ENCODE assay signal across 10 cellular contexts in the genomic region with DNA sequence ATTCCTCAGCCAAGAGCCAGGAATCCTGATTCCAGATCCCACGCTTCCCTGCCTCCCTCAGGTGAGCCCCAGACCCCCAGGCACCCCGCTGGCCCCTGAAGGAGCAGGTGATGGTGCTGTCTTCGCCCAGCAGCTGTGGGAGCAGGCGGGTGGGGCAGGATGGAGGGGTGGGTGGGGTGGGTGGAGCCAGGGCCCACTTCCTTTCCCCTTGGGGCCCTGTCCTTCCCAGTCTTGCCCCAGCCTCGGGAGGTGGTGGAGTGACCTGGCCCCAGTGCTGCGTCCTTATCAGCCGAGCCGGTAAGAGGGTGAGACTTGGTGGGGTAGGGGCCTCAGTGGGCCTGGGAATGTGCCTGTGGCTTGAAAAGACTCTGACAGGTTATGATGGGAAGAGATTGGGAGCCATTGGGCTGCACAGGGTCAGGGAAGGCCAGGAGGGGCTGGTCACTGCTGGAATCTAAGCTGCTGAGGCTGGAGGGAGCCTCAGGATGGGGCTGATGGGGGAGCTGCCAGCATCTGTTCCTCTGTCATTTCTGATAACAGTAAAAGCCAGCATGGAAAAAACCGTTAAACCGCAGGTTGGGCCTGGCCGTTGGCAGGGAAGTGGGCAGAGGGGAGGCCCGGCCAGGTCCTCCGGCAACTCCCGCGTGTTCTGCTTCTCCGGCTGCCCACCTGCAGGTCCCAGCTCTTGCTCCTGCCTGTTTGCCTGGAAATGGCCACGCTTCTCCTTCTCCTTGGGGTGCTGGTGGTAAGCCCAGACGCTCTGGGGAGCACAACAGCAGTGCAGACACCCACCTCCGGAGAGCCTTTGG. TPM values are rescaled to one million over a fixed set of nuclear protein-coding genes. Genes with fewer than 3 reads are reported as not detected.
DNase-seq lines count a peak whose midpoint lies in the region; ATAC-seq and TF ChIP-seq lines count a peak whose summit lies in the region.
"Had no signal": no experiment of that assay in that cellular context is flagged by ENCODE, and none has a peak within 500 bp of the region (broad histone marks: within the 10 kb centered on the region; RNA-seq: fewer than 3 reads in every experiment).

A gene with protein sequence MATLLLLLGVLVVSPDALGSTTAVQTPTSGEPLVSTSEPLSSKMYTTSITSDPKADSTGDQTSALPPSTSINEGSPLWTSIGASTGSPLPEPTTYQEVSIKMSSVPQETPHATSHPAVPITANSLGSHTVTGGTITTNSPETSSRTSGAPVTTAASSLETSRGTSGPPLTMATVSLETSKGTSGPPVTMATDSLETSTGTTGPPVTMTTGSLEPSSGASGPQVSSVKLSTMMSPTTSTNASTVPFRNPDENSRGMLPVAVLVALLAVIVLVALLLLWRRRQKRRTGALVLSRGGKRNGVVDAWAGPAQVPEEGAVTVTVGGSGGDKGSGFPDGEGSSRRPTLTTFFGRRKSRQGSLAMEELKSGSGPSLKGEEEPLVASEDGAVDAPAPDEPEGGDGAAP (plus strand): TSS at position 228 of the 809 bp plus-strand sequence. CDS start 482 bp downstream, at position 710.

- H3K4me1 ChIP-seq in breast epithelium (no peaks in the 10 kb centered on the region), mammary epithelial cell (ENCODE audit: insufficient read depth, low read length) (no peaks in the 10 kb centered on the region), esophagus (ENCODE audit: control insufficient read depth in 2 of 2, insufficient read depth in 2 of 2, low read length in 1 of 2) (no peaks in the 10 kb centered on the region), upper lobe of left lung (peaks cover 0 to 28% (median 24%) of the 10 kb centered on the region in 4 donors)

- H3K4me3 ChIP-seq in breast epithelium (peak within 1 kb of the TSS in 2 of 3 donors; percentile 27 to 30), mammary epithelial cell (replicated peaks in 1 of 3; ENCODE audit: insufficient read depth in 1 of 3, low read depth in 2 of 3, low read length in 3 of 3) (no peak within 1 kb of the TSS), esophagus (ENCODE audit: low read depth in 1 of 2, low read length in 2 of 2) (peak within 1 kb of the TSS; percentile 18 to 30), upper lobe of left lung (peak within 1 kb of the TSS in 3 of 4 donors; percentile 39 to 45 (median 42))

- dilution Hi-C loops in mammary epithelial cell (cut with HindIII; ENCODE audit: low sequenced_read_pairs), result loop anchor here (5.0 kb wide), 1 partner anchor 54 kb away; no protein-coding TSS in a partner anchor

- in situ Hi-C loops in mammary epithelial cell (cut with MboI; ENCODE audit: low sequenced_read_pairs in 2 of 2), result no loop called here

- TF ChIP-seq CTCF in breast epithelium (IDR thresholded peaks at IDR 0.05) (no peak), mammary epithelial cell (conservative IDR thresholded peaks at IDR 0.05 in 1 of 2, IDR thresholded peaks at IDR 0.05 in 1 of 2; ENCODE audit: extremely low read depth in 1 of 2, insufficient read depth in 1 of 2, low read depth in 1 of 2, low read length in 2 of 2) (no peak), upper lobe of left lung (IDR thresholded peaks at IDR 0.05) (no peak)

- H3K9ac ChIP-seq in mammary epithelial cell (ENCODE audit: insufficient read depth, low read length), result no peak within 1 kb of the TSS

- H3K36me3 ChIP-seq in breast epithelium, result no peaks in the 10 kb centered on the region
- H3K36me3 ChIP-seq in mammary epithelial cell (ENCODE audit: insufficient read depth, low read length), result no peaks in the 10 kb centered on the region
- H3K36me3 ChIP-seq in esophagus (ENCODE audit: control insufficient read depth in 2 of 2, insufficient read depth in 2 of 2, low read length in 1 of 2), result no peaks in the 10 kb centered on the region
- no peaks in the 10 kb centered on the region for H3K36me3 ChIP-seq in upper lobe of left lung

- no peaks in the 10 kb centered on the region for H3K79me2 ChIP-seq in mammary epithelial cell (ENCODE audit: insufficient read depth, low read length)

- CTCF ChIA-PET in mammary epithelial cell (lab: Charles Lee; ENCODE audit: low non-redundant PET), result no interaction called here

- TF ChIP-seq EP300 in upper lobe of left lung (IDR thresholded peaks at IDR 0.05), result no peak

- H3K27me3 ChIP-seq in breast epithelium (no peaks in the 10 kb centered on the region), mammary epithelial cell (ENCODE audit: insufficient read depth, low read length) (no peaks in the 10 kb centered on the region), esophagus (ENCODE audit: control insufficient read depth in 1 of 2, insufficient read depth in 2 of 2, low read length in 2 of 2) (no peaks in the 10 kb centered on the region), upper lobe of left lung (no peaks in the 10 kb centered on the region)

- no peak within 1 kb of the TSS for H2AFZ ChIP-seq in mammary epithelial cell (ENCODE audit: low read depth, low read length)

- no peaks in the 10 kb centered on the region for H4K20me1 ChIP-seq in mammary epithelial cell (ENCODE audit: insufficient read depth, low read length)

- 83% methylated on average over 8 of the region's 19 CpGs for WGBS in mammary epithelial cell (ENCODE audit: low coverage, missing lambda C conversion rate)
- whole genome bisulfite sequencing in esophagus, 2 donors, result 74 to 75% methylated on average over 19 of the region's 19 CpGs
- WGBS in upper lobe of left lung, 2 donors, result 58 to 75% methylated on average over 10 to 15 of the region's 19 CpGs

- intact Hi-C loops in breast epithelium (cut with DNase I; ENCODE audit: low total_unique reads) (no loop called here), mammary epithelial cell (cut with micrococcal nuclease) (no loop called here)

- H3K27ac ChIP-seq in breast epithelium (no peak within 1 kb of the TSS), mammary epithelial cell (ENCODE audit: insufficient read depth, low read depth, low read length) (no peak within 1 kb of the TSS), esophagus (ENCODE audit: low read depth in 2 of 2, low read length in 1 of 2) (peak within 1 kb of the TSS; percentile 11 to 54), upper lobe of left lung (peak within 1 kb of the TSS in 3 of 4 donors; percentile 51 to 74 (median 55))

- TF ChIP-seq POLR2A in breast epithelium (IDR thresholded peaks at IDR 0.05) (no peak), upper lobe of left lung (IDR thresholded peaks at IDR 0.05) (peak in 1 of 4 donors; percentile 33)

- ATAC-seq in upper lobe of left lung (ENCODE audit: low FRiP score in 2 of 2), result no peak
- ATAC-seq in HG03108 (IDR thresholded peaks at IDR 0.05; ENCODE audit: unreplicated experiment), result no peak
- ATAC-seq in GM18511 (IDR thresholded peaks at IDR 0.05; ENCODE audit: unreplicated experiment), result no peak
- ATAC-seq: right cardiac atrium had no signal

- H3K9me3 ChIP-seq in breast epithelium, result no peaks in the 10 kb centered on the region
- no peaks in the 10 kb centered on the region for H3K9me3 ChIP-seq in mammary epithelial cell (replicated peaks; ENCODE audit: insufficient read depth, low read length)
- H3K9me3 ChIP-seq in esophagus (ENCODE audit: control insufficient read depth in 2 of 2, insufficient read depth in 1 of 2, low read depth in 1 of 2, low read length in 1 of 2), result no peaks in the 10 kb centered on the region
- no peaks in the 10 kb centered on the region for H3K9me3 ChIP-seq in upper lobe of left lung

- BruUV-seq in mammary epithelial cell (replicated peaks; lab: Mats Ljungman, UMichigan), result no TSS peak

- no peak for DNase-seq in breast epithelium (ENCODE audit: low spot score in 2 of 2)
- no peak for DNase-seq in mammary epithelial cell
- peak; percentile 91 for DNase-seq in UCSD-AML1 (lab: John Stamatoyannopoulos, UW; ENCODE audit: unreplicated experiment)
- DNase-seq in upper lobe of left lung, result peak in 1 of 2 donors; percentile 28
- DNase-seq in NCI-H345 (lab: John Stamatoyannopoulos, UW), result no peak
- DNase-seq: cortex of kidney had no signal

- H3K4me2 ChIP-seq in mammary epithelial cell (ENCODE audit: insufficient read depth, low read depth, low read length), result no peak within 1 kb of the TSS

RNA-seq across cellular contexts. Expression of the gene that starts here (rescaled TPM):
- total RNA-seq in breast epithelium (1 to 10 TPM; 1.4 to 5.1 (median 2.3) TPM), mammary epithelial cell (not detected), upper lobe of left lung (100 to 1,000 TPM in 1 of 6 donors, 10 to 100 TPM in 5; 16.8 to 112 (median 39.7) TPM)
- polyA plus RNA-seq in mammary epithelial cell (not detected), esophagus (1 to 10 TPM; 1.1 to 1.5 TPM)
- polyA minus RNA-seq in mammary epithelial cell, result not detected

Comparison
In these comparisons a context has a peak if more than half of its experiments do, and no peak if none do; other contexts are left out.
1. H3K4me3 ChIP-seq: peak in breast epithelium (2 of 3), esophagus (2 of 2) and upper lobe of left lung (3 of 4); none in mammary epithelial cell (0 of 3).
2. H3K27ac ChIP-seq: peak in esophagus (2 of 2) and upper lobe of left lung (3 of 4); none in breast epithelium (0 of 2) and mammary epithelial cell (single experiment).